Comparison of ENCODE assay signal across 9 cellular contexts in the genomic region with DNA sequence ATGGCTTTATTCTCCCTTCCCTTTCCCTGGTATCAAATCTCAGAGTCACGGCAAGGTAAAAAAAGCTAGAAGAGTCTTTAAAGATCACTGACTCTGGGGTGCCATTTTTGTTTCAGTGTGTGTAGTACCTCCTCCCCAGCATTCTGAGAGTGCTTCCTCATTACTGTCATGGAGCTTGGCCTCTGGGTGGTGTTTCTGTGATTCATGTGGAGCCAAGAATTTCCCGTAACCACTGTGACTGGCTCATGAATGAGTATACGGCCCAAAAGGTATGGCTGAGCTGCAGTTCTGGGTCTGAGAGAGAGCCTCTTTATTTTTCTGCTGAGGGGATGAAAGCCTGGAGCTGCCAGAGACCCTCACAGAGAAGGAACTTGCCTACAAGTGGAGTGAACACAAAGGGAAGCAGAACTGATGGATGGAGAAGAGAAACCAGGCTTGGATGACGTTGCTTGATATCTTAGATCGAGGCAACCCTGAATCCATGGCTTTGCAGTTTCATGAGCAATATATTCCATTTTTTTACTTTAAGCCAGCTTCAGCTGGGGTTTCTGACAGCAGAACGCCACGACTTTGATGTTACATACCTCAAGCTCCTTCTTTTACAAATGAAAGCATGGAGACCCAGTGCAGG.
A peak's percentile ranks its signal among the peaks of the same experiment; 100 is the strongest.
DNase-seq lines count a peak whose midpoint lies in the region; ATAC-seq and TF ChIP-seq lines count a peak whose summit lies in the region.
"Had no signal": no experiment of that assay in that cellular context is flagged by ENCODE, and none has a peak within 500 bp of the region (broad histone marks: within the 10 kb centered on the region; RNA-seq: fewer than 3 reads in every experiment).

No MANE protein-coding gene starts in this region.

- H3K27ac Mint-ChIP-seq in activated T-cell treated with anti-CD3 and anti-CD28 coated beads, Interleukin-2, amount 50 U/mL, for 24 hours, result peak overlapping the region; percentile 93
- H3K27ac Mint-ChIP-seq in stimulated activated naive CD8-positive, alpha-beta T cell treated with anti-CD3 and anti-CD28 coated beads, Interleukin-15, amount 100 ng/mL, for 72 hours, result peak overlapping the region; percentile 92 to 98

- H4K20me1 ChIP-seq in OCI-LY7 (ENCODE audit: insufficient read depth, low read length), result no peaks in the 10 kb centered on the region

- H3K4me1 ChIP-seq in OCI-LY7 (ENCODE audit: insufficient read depth, low read length, poor library complexity, severe bottlenecking), result peaks cover 15% of the 10 kb centered on the region

- 50 to 67% methylated on average over 7 of the region's 7 CpGs for WGBS in lower leg skin, 2 donors

- intact Hi-C loops in OCI-LY7 (cut with micrococcal nuclease; ENCODE audit: unreplicated experiment) (loop anchor here (10.0 kb wide), 1 partner anchor 1038 kb away; the partner anchor contains the start of gene GABRB2), lower leg skin (cut with DNase I; ENCODE audit: low total_unique reads) (loop anchor here (10.0 kb wide), 1 partner anchor 1838 kb away; no protein-coding TSS in a partner anchor)

- BruUV-seq in OCI-LY7 (replicated peaks; lab: Mats Ljungman, UMichigan), result no TSS peak

- no peak overlapping the region for H3K4me3 ChIP-seq in OCI-LY7 (ENCODE audit: low read depth, low read length, poor library complexity, severe bottlenecking)
- no peak overlapping the region for H3K4me3 ChIP-seq in lower leg skin (ENCODE audit: low read depth, poor library complexity, severe bottlenecking)

- no peaks in the 10 kb centered on the region for H3K9me3 Mint-ChIP-seq in activated T-cell treated with anti-CD3 and anti-CD28 coated beads, Interleukin-2, amount 50 U/mL, for 24 hours
- H3K9me3 Mint-ChIP-seq in stimulated activated naive CD8-positive, alpha-beta T cell treated with anti-CD3 and anti-CD28 coated beads, Interleukin-15, amount 100 ng/mL, for 72 hours, result no peaks in the 10 kb centered on the region

- peak overlapping the region; percentile 72 for H3K4me3 Mint-ChIP-seq in activated T-cell treated with anti-CD3 and anti-CD28 coated beads, Interleukin-2, amount 50 U/mL, for 24 hours
- H3K4me3 Mint-ChIP-seq in stimulated activated naive CD8-positive, alpha-beta T cell treated with anti-CD3 and anti-CD28 coated beads, Interleukin-15, amount 100 ng/mL, for 72 hours, result peak overlapping the region; percentile 65 to 75

- H3K36me3 ChIP-seq in OCI-LY7 (ENCODE audit: insufficient read depth, low read length), result no peaks in the 10 kb centered on the region

- H3K79me2 ChIP-seq in OCI-LY7 (ENCODE audit: insufficient read depth, low read depth, low read length), result no peaks in the 10 kb centered on the region

- peak; percentile 60 for ATAC-seq in esophagus mucosa
- ATAC-seq in stimulated activated naive CD8-positive, alpha-beta T cell treated with anti-CD3 and anti-CD28 coated beads, Interleukin-15, amount 100 ng/mL, for 72 hours, result peak; percentile 59
- no peak for ATAC-seq in GM21825 (IDR thresholded peaks at IDR 0.05; ENCODE audit: unreplicated experiment)
- ATAC-seq: Panc1 had no signal

- peak; percentile 36 for DNase-seq in activated T-cell treated with anti-CD3 and anti-CD28 coated beads, Interleukin-2, amount 50 U/mL, for 24 hours
- DNase-seq in activated T-cell treated with anti-CD3 and anti-CD28 coated beads for 4 hours (no peak), OCI-LY7 (ENCODE audit: low spot score) (no peak), SK-N-DZ (ENCODE audit: low spot score) (no peak), lower leg skin (ENCODE audit: low spot score in 2 of 2) (no peak)
- DNase-seq in stimulated activated naive CD8-positive, alpha-beta T cell treated with anti-CD3 and anti-CD28 coated beads, Interleukin-15, amount 100 ng/mL, for 72 hours, result peak in 1 of 2 donors; percentile 30

- no peak for TF ChIP-seq CTCF in OCI-LY7 (conservative IDR thresholded peaks at IDR 0.05; ENCODE audit: low read length)
- TF ChIP-seq CTCF in lower leg skin (IDR thresholded peaks at IDR 0.05), result no peak

- 0 out of 2 replicates have a peak overlapping the region, but pooled peaks have one; percentile 28 for H3K4me2 ChIP-seq in OCI-LY7 (ENCODE audit: low read length)

- peak overlapping the region; percentile 33; the same call in 1 of the 2 replicates for H2AFZ ChIP-seq in OCI-LY7 (ENCODE audit: low read length)

- no peak for TF ChIP-seq POLR2A in lower leg skin (IDR thresholded peaks at IDR 0.05)

- H3K9me2 ChIP-seq in OCI-LY7 (ENCODE audit: insufficient read depth, low read length), result no peaks in the 10 kb centered on the region

- no peak overlapping the region for H3K27ac ChIP-seq in OCI-LY7 (ENCODE audit: low read depth, low read length, poor library complexity, severe bottlenecking)

- CTCF ChIA-PET in OCI-LY7 (lab: Charles Lee; ENCODE audit: unreplicated experiment), result interaction anchor here (1.1 to 1.4 kb wide), 2 partner anchors 14 to 68 kb away, joined by 3 to 7 read pairs; no protein-coding TSS in a partner anchor

- H3K27me3 Mint-ChIP-seq in activated T-cell treated with anti-CD3 and anti-CD28 coated beads, Interleukin-2, amount 50 U/mL, for 24 hours, result peaks cover 2% of the 10 kb centered on the region
- peaks cover 3% of the 10 kb centered on the region for H3K27me3 Mint-ChIP-seq in stimulated activated naive CD8-positive, alpha-beta T cell treated with anti-CD3 and anti-CD28 coated beads, Interleukin-15, amount 100 ng/mL, for 72 hours

- POLR2A ChIA-PET in OCI-LY7 (lab: Charles Lee), result interaction anchor here (0.7 to 1.9 kb wide), 4 partner anchors 9 to 47 kb away, joined by 3 to 6 read pairs (median 4); no protein-coding TSS in a partner anchor

- no peaks in the 10 kb centered on the region for H3K9me3 ChIP-seq in OCI-LY7 (ENCODE audit: low read length)

- H3K36me3 Mint-ChIP-seq in activated T-cell treated with anti-CD3 and anti-CD28 coated beads, Interleukin-2, amount 50 U/mL, for 24 hours (ENCODE audit: low read depth), result no peaks in the 10 kb centered on the region

- peaks cover 40% of the 10 kb centered on the region for H3K4me1 Mint-ChIP-seq in activated T-cell treated with anti-CD3 and anti-CD28 coated beads, Interleukin-2, amount 50 U/mL, for 24 hours (ENCODE audit: low read depth)
- H3K4me1 Mint-ChIP-seq in stimulated activated naive CD8-positive, alpha-beta T cell treated with anti-CD3 and anti-CD28 coated beads, Interleukin-15, amount 100 ng/mL, for 72 hours, result peaks cover 43% of the 10 kb centered on the region
